Comparison of ENCODE assay signal across 8 cellular contexts in the genomic region with DNA sequence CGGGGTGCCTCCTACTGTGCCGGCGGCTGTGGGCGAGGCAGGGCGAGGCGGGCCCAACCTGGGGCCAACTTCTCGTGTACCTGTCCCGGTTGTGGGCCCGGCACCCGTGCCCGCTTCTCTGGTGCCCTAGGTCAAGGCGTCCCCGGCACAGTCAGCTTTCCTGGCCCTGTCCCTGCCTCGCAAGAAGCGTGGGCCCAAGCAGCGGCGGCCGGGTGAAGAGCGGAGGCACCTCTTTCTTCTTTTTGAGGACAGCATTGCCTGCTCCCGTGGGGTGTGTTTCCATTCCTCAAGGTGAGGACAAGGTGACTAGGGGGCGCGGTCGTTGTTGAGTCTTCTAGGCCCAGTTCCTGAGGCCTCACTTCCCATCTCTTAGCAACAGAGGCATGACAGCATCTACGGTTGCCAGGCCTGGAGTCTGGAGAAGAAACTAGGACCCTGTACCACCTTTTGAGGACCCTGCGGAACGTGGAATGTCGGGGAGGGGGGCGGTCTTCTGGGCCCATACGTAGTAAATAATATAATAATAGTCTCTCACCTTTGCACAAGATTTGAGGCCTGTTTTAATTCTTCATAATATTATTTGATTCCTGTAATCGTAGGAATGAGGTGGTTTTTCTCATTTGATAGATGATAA. TPM values are rescaled to one million over a fixed set of nuclear protein-coding genes. Genes with fewer than 3 reads are reported as not detected.
DNase-seq lines count a peak whose midpoint lies in the region; ATAC-seq lines count a peak whose summit lies in the region.

No MANE protein-coding gene starts in this region.

- peak overlapping the region; percentile 96 for H3K4me3 Mint-ChIP-seq in activated T-cell treated with anti-CD3 and anti-CD28 coated beads, Interleukin-2, amount 50 U/mL, for 4 hours
- H3K4me3 Mint-ChIP-seq in activated CD4-positive, alpha-beta memory T cell treated with anti-CD3 and anti-CD28 coated beads for 36 hours: peak overlapping the region; percentile 93

- H3K4me1 ChIP-seq in rectal smooth muscle tissue (ENCODE audit: control insufficient read depth, insufficient read depth, low read length): peaks cover 11% of the 10 kb centered on the region

- H3K27ac ChIP-seq in rectal smooth muscle tissue (ENCODE audit: low read depth, low read length): peak overlapping the region; percentile 98

- H3K36me3 Mint-ChIP-seq in activated T-cell treated with anti-CD3 and anti-CD28 coated beads, Interleukin-2, amount 50 U/mL, for 4 hours (ENCODE audit: insufficient read depth): peaks cover 33% of the 10 kb centered on the region
- H3K36me3 Mint-ChIP-seq in activated CD4-positive, alpha-beta memory T cell treated with anti-CD3 and anti-CD28 coated beads for 36 hours: peaks cover 37% of the 10 kb centered on the region

- H3K9me3 Mint-ChIP-seq in activated T-cell treated with anti-CD3 and anti-CD28 coated beads, Interleukin-2, amount 50 U/mL, for 4 hours: no peaks in the 10 kb centered on the region
- H3K9me3 Mint-ChIP-seq in activated CD4-positive, alpha-beta memory T cell treated with anti-CD3 and anti-CD28 coated beads for 36 hours: no peaks in the 10 kb centered on the region

- H3K9ac ChIP-seq in rectal smooth muscle tissue (ENCODE audit: low read length): peak overlapping the region; percentile 88

- peaks cover 21% of the 10 kb centered on the region for H3K36me3 ChIP-seq in rectal smooth muscle tissue (ENCODE audit: control insufficient read depth, insufficient read depth, low read length)

- CTCF ChIA-PET in activated CD4-positive, alpha-beta memory T cell treated with anti-CD3 and anti-CD28 coated beads for 36 hours (lab: Charles Lee): interaction anchor here (0.9 to 3.5 kb wide), 13 partner anchors 8 to 220 kb away, joined by 3 to 20 read pairs (median 5); a partner anchor contains a TSS

- peak; percentile 26 to 27 for ATAC-seq in activated T-cell treated with anti-CD3 and anti-CD28 coated beads, Interleukin-2, amount 50 U/mL, for 4 hours
- ATAC-seq in HG03432 (IDR thresholded peaks at IDR 0.05; ENCODE audit: unreplicated experiment) (peak; percentile 35), Right ventricle myocardium superior (ENCODE audit: poor library complexity) (peak; percentile 57)

- POLR2A ChIA-PET in activated CD4-positive, alpha-beta memory T cell treated with anti-CD3 and anti-CD28 coated beads for 36 hours (lab: Charles Lee): interaction anchor here (0.7 to 3.0 kb wide), 14 partner anchors 8 to 446 kb away, joined by 3 to 57 read pairs (median 4); a partner anchor contains a TSS

- no peaks in the 10 kb centered on the region for H3K27me3 Mint-ChIP-seq in activated T-cell treated with anti-CD3 and anti-CD28 coated beads, Interleukin-2, amount 50 U/mL, for 4 hours (ENCODE audit: low read depth)
- no peaks in the 10 kb centered on the region for H3K27me3 Mint-ChIP-seq in activated CD4-positive, alpha-beta memory T cell treated with anti-CD3 and anti-CD28 coated beads for 36 hours

- intact Hi-C loops in activated CD4-positive, alpha-beta memory T cell treated with anti-CD3 and anti-CD28 coated beads for 36 hours (cut with micrococcal nuclease): loop anchor here (1.0 to 5.0 kb wide), 5 partner anchors 25 to 612 kb away; a partner anchor contains a TSS
- intact Hi-C loops in Right ventricle myocardium superior (cut with DNase I): no loop called here

- DNase-seq in activated T-cell treated with anti-CD3 and anti-CD28 coated beads, Interleukin-2, amount 50 U/mL, for 4 hours: no peak
- DNase-seq in activated T-cell treated with anti-CD3 and anti-CD28 coated beads, Interleukin-2, amount 50 U/mL, for 1 hour: no peak
- DNase-seq in activated CD4-positive, alpha-beta memory T cell treated with anti-CD3 and anti-CD28 coated beads for 36 hours: no peak
- no peak for DNase-seq in Right ventricle myocardium superior
- DNase-seq in HT-29 (ENCODE audit: low spot score): no peak
- DNase-seq in iPS-NIHi11 (ENCODE audit: low spot score): no peak

- no peaks in the 10 kb centered on the region for H3K27me3 ChIP-seq in rectal smooth muscle tissue (ENCODE audit: control insufficient read depth, insufficient read depth, low read length)

- H3K27ac Mint-ChIP-seq in activated CD4-positive, alpha-beta memory T cell treated with anti-CD3 and anti-CD28 coated beads for 36 hours: peak overlapping the region; percentile 99

- H3K4me1 Mint-ChIP-seq in activated T-cell treated with anti-CD3 and anti-CD28 coated beads, Interleukin-2, amount 50 U/mL, for 4 hours (ENCODE audit: low read depth): peaks cover 44% of the 10 kb centered on the region
- H3K4me1 Mint-ChIP-seq in activated CD4-positive, alpha-beta memory T cell treated with anti-CD3 and anti-CD28 coated beads for 36 hours (ENCODE audit: low read depth): peaks cover 53% of the 10 kb centered on the region

- peak overlapping the region; percentile 93 for H3K4me3 ChIP-seq in rectal smooth muscle tissue (ENCODE audit: low read length)

RNA-seq across cellular contexts. Expression of a gene that starts 0.4 kb away (rescaled TPM):
- total RNA-seq in activated T-cell treated with anti-CD3 and anti-CD28 coated beads, Interleukin-2, amount 50 U/mL, for 4 hours: 100 to 1,000 TPM; 128 to 133 (median 130) TPM
- total RNA-seq in activated CD4-positive, alpha-beta memory T cell treated with anti-CD3 and anti-CD28 coated beads for 36 hours: 100 to 1,000 TPM; 103 to 105 TPM
- total RNA-seq in Right ventricle myocardium superior: 835 TPM
- 48.3 and 52.1 TPM in 2 replicates for total RNA-seq in HT-29 (2014; rRNA removed; shearing (Covaris generic))

RNA-seq across cellular contexts. Expression of a gene that starts 0.8 kb away (rescaled TPM):
- 100 to 1,000 TPM; 138 to 164 (median 144) TPM for total RNA-seq in activated T-cell treated with anti-CD3 and anti-CD28 coated beads, Interleukin-2, amount 50 U/mL, for 4 hours
- total RNA-seq in activated CD4-positive, alpha-beta memory T cell treated with anti-CD3 and anti-CD28 coated beads for 36 hours: 10 to 100 TPM; 55.4 to 60.0 TPM
- total RNA-seq in Right ventricle myocardium superior: 26.4 TPM
- total RNA-seq in HT-29 (2014; rRNA removed; shearing (Covaris generic)): 64.1 and 69.5 TPM in 2 replicates

RNA-seq across cellular contexts. Expression of a gene that starts 22.7 kb away (rescaled TPM):
- total RNA-seq in activated T-cell treated with anti-CD3 and anti-CD28 coated beads, Interleukin-2, amount 50 U/mL, for 4 hours: 10 to 100 TPM; 56.4 to 69.6 (median 61.0) TPM
- total RNA-seq in activated CD4-positive, alpha-beta memory T cell treated with anti-CD3 and anti-CD28 coated beads for 36 hours: 10 to 100 TPM; 34.2 TPM
- total RNA-seq in Right ventricle myocardium superior: 62.6 TPM
- total RNA-seq in HT-29 (2014; rRNA removed; shearing (Covaris generic)): 25.1 and 26.6 TPM in 2 replicates
